ENCODE assay signal across 35 cellular contexts in the genomic region with DNA sequence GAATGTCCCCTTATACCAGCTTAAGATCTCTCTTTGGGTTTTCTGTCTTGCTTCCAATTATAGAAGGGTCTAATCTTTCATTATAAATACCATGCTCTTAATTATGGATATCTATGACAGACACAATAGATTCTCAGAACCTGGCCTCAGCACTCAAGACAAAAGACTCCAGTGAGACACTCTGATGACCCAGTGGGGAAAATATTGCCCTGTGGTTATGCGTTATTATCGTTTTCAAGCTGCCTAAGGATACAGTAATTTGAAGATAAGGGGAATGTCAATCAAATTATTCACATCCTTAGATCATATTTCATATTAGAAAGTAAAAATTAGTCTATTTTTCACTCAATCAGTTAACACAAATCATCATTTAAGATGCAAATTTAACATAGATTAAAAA.
"Had no signal": no experiment of that assay in that cellular context is flagged by ENCODE, and none has a peak within 500 bp of the region (broad histone marks: within the 10 kb centered on the region; RNA-seq: fewer than 3 reads in every experiment).

No MANE protein-coding gene starts in this region.

- H3K27ac ChIP-seq: KMS-11 had no signal

- H3K4me2 ChIP-seq: KMS-11 had no signal

- H3K27me3 ChIP-seq: MG63 had no signal

- DNase-seq: Karpas-422, Kasumi-1, KG1, MM.1S, MV-4-11, NCI-H1048, NCI-H1092, NCI-H1092 treated with DMSO at 0.1 percent for 48 hours, NCI-H1105, NCI-H1105 treated with DMSO at 0.1 percent for 48 hours, NCI-H1417, NCI-H1417 treated with DMSO at 0.1 percent for 48 hours, NCI-H1436, NCI-H1436 treated with DMSO at 0.1 percent for 48 hours, NCI-H146, NCI-H1694, NCI-H1694 treated with DMSO at 0.1 percent for 48 hours, NCI-H187, NCI-H187 treated with DMSO at 0.1 percent for 48 hours, NCI-H1930, NCI-H2029, NCI-H2029 treated with DMSO at 0.1 percent for 48 hours, NCI-H2081, NCI-H2081 treated with DMSO at 0.1 percent for 48 hours, NCI-H2107, NCI-H2171, NCI-H2171 treated with DMSO at 0.1 percent for 48 hours, NCI-H2227 treated with DMSO at 0.1 percent for 48 hours, NCI-H226, NCI-H345, NCI-H446, NCI-H446 treated with DMSO at 0.1 percent for 48 hours, NCI-H510A had no signal

- H3K36me3 ChIP-seq: MG63 had no signal

- H3K4me3 ChIP-seq: MG63 had no signal

- H3K9ac ChIP-seq: KMS-11 had no signal

- H3K9me3 ChIP-seq: MG63 had no signal
